ENCODE assay signal across 1 cellular context in the genomic region with DNA sequence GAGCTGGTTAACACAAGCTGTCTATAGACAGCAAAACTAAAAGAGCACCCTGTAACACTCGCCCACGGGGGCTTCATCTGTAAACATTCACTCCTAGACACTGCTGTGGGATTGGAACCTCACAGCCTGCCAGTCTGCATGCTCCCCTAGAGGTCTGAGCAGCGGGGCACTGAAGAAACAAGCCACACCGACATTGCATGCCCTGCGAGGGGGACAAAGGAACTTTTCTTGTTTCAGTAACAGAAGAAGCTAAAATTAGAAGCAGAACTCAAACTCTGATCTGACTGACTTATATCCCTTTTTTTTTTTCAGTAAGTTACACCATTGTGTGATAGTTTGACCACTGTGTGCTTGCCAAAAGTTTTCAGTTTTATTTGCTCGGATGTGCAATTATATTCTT.
TF ChIP-seq lines count a peak whose summit lies in the region.

No MANE protein-coding gene starts in this region.

TF ChIP-seq in H1, 55 proteins besides CTCF, POLR2A, EP300 and RAD21 (continued from another document):
- TF ChIP-seq HDAC6 (IDR thresholded peaks at IDR 0.05; ENCODE audit: low read depth, low read length) (no peak), EGR1 (IDR thresholded peaks at IDR 0.05; ENCODE audit: borderline replicate concordance, low read depth, low read length) (no peak), RFX5 (IDR thresholded peaks at IDR 0.05; ENCODE audit: borderline replicate concordance, low read depth, low read length) (no peak), SP4 (IDR thresholded peaks at IDR 0.05; ENCODE audit: low read length) (no peak), FOSL1 (IDR thresholded peaks at IDR 0.05; ENCODE audit: insufficient read depth, low read depth, low read length) (no peak), CTBP2 (IDR thresholded peaks at IDR 0.05; ENCODE audit: borderline replicate concordance, insufficient read depth, insufficient read length, low read length) (no peak), PHF8 (conservative IDR thresholded peaks at IDR 0.05; ENCODE audit: low read depth, low read length) (no peak), EZH2 (IDR thresholded peaks at IDR 0.05; ENCODE audit: low read depth, low read length, severe bottlenecking) (no peak), GABPA (IDR thresholded peaks at IDR 0.05; ENCODE audit: borderline replicate concordance, insufficient read depth, low read length) (no peak), KDM5A (IDR thresholded peaks at IDR 0.05; ENCODE audit: low read length) (no peak), SUZ12 (IDR thresholded peaks at IDR 0.05; ENCODE audit: low read length) (no peak), BRCA1 (IDR thresholded peaks at IDR 0.05; ENCODE audit: low read depth, low read length) (no peak)
- TF ChIP-seq, protein P1, sequence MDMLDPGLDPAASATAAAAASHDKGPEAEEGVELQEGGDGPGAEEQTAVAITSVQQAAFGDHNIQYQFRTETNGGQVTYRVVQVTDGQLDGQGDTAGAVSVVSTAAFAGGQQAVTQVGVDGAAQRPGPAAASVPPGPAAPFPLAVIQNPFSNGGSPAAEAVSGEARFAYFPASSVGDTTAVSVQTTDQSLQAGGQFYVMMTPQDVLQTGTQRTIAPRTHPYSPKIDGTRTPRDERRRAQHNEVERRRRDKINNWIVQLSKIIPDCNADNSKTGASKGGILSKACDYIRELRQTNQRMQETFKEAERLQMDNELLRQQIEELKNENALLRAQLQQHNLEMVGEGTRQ (IDR thresholded peaks at IDR 0.05; ENCODE audit: low read length), result no peak
